ENCODE assay signal across 7 cellular contexts in genomic region chr15:81155375-81156218, GRCh38. TPM values are rescaled to one million over a fixed set of nuclear protein-coding genes. Genes with fewer than 3 reads are reported as not detected.
DNase-seq lines count a peak whose midpoint lies in the region; ATAC-seq and TF ChIP-seq lines count a peak whose summit lies in the region.

No MANE protein-coding gene starts in this region.

- no peak for ATAC-seq in HG02759 (IDR thresholded peaks at IDR 0.05; ENCODE audit: unreplicated experiment)

- H3K27me3 Mint-ChIP-seq in neural crest cell (ENCODE audit: low read depth) = no peaks in the 10 kb centered on the region

- in situ Hi-C loops in SK-MEL-5 (cut with HindIII; ENCODE audit: low pct_unique_long_range_greater_than_20kb, low sequenced_read_pairs) = no loop called here

- H3K9me3 Mint-ChIP-seq in neural crest cell = peaks cover 2% of the 10 kb centered on the region

- DNase-seq in ELR (ENCODE audit: low read depth) (peak; percentile 49), HuH-7 (ENCODE audit: low spot score) (peak; percentile 38), SK-MEL-5 (ENCODE audit: low read depth, low spot score) (peak; percentile 85), fibroblast of peridontal ligament (ENCODE audit: extremely low read depth) (peak; percentile 88), neural crest cell (ENCODE audit: low read depth, low spot score) (peak; percentile 3), GM19240 (ENCODE audit: insufficient read length, low spot score) (no peak)

- no peaks in the 10 kb centered on the region for H3K4me1 Mint-ChIP-seq in neural crest cell

- no peaks in the 10 kb centered on the region for H3K36me3 Mint-ChIP-seq in neural crest cell (ENCODE audit: low read depth)

- H3K4me3 Mint-ChIP-seq in neural crest cell = no peak overlapping the region

- peak; percentile 63 for TF ChIP-seq CTCF in neural crest cell (conservative IDR thresholded peaks at IDR 0.05)

- H3K27ac Mint-ChIP-seq in neural crest cell (ENCODE audit: unreplicated experiment) = no peak overlapping the region

RNA-seq across cellular contexts. Expression of gene CFAP161, which starts 21.5 kb away (rescaled TPM):
- 0.21 and 0.29 TPM in 2 replicates for total RNA-seq in SK-MEL-5 (2014; rRNA removed; shearing (Covaris generic))
- polyA plus RNA-seq in SK-MEL-5 (2015; cell fraction: cytosol; rRNA removed) = 0.17 TPM in 1 of 2 replicates, not detected in the other
- 0.37 TPM in 1 of 2 replicates, not detected in the other for polyA plus RNA-seq in SK-MEL-5 (2015; cell fraction: nucleus; rRNA removed)
- not detected in 2 replicates for total RNA-seq in neural crest cell

RNA-seq across cellular contexts. Expression of gene IL16, which starts 41.1 kb away (rescaled TPM):
- 6.4 and 6.6 TPM in 2 replicates for total RNA-seq in SK-MEL-5 (2014; rRNA removed; shearing (Covaris generic))
- polyA plus RNA-seq in SK-MEL-5 (2015; cell fraction: cytosol; rRNA removed) = 11.2 and 13.4 TPM in 2 replicates
- polyA plus RNA-seq in SK-MEL-5 (2015; cell fraction: nucleus; rRNA removed) = 86.7 and 87.0 TPM in 2 replicates
- total RNA-seq in neural crest cell = 0.05 and 0.25 TPM in 2 replicates
